16 cellular contexts compared by ENCODE assay signal in the genomic region with DNA sequence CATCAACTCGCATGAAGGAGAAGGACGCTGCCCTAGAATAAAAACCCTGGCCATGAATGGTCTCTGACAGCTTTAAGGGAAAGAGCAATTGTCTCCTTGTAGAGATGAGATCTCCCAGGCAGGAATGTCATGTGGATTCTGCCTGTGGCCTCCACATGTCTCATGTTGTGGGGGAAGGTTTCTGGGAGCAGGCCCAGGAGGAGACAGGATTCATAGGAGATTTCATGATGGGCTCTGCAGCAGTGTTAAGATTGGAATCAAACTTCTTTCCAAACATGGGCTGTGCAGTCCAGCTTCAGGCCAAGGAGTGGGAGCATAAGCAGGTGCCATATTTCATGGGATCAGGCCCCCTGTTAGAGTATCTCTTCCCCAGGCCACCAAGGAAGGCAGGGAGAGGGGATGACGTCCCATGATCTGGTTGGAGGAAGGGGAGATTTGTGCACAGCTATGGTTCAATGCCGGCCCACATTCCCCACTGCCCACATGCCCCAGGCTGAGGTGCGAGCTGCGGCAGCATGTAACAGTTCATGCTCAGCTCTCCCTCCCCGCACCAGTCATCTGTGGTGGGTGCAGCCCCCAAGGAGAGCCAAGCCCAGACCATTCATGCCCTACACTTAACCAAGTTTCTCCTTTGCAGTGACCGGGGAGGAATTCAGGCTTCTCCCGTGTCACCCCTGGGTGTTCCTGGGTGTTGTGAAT. TPM values are rescaled to one million over a fixed set of nuclear protein-coding genes. Genes with fewer than 3 reads are reported as not detected.
A peak's percentile ranks its signal among the peaks of the same experiment; 100 is the strongest.
DNase-seq lines count a peak whose midpoint lies in the region; ATAC-seq and TF ChIP-seq lines count a peak whose summit lies in the region.
"Had no signal": no experiment of that assay in that cellular context is flagged by ENCODE, and none has a peak within 500 bp of the region (broad histone marks: within the 10 kb centered on the region; RNA-seq: fewer than 3 reads in every experiment).

No MANE protein-coding gene starts in this region.

- no peaks in the 10 kb centered on the region for H3K36me3 Mint-ChIP-seq in neural progenitor cell
- H3K36me3 Mint-ChIP-seq in stimulated activated memory B cell treated with anti-CD40 and anti-IgM and Interleukin-4, amounts not matched to agents 10 μg/mL and 1 μg/mL and 100 μg/mL, for 72 hours, result no peaks in the 10 kb centered on the region
- H3K36me3 Mint-ChIP-seq: CD4-positive, CD25-positive, alpha-beta regulatory T cell had no signal

- peak overlapping the region; percentile 88 for H3K27ac Mint-ChIP-seq in neural progenitor cell
- no peak overlapping the region for H3K27ac Mint-ChIP-seq in stimulated activated memory B cell treated with anti-CD40 and anti-IgM and Interleukin-4, amounts not matched to agents 10 μg/mL and 1 μg/mL and 100 μg/mL, for 72 hours
- H3K27ac Mint-ChIP-seq: HFFc6 had no signal

- TF ChIP-seq POLR2A in sigmoid colon (IDR thresholded peaks at IDR 0.05), result no peak

- H3K27me3 ChIP-seq in neural progenitor cell (no peaks in the 10 kb centered on the region), sigmoid colon (no peaks in the 10 kb centered on the region)

- H2AFZ ChIP-seq in neural progenitor cell (replicated peaks), result no peak overlapping the region

- no peaks in the 10 kb centered on the region for H3F3A ChIP-seq in neural progenitor cell (ENCODE audit: low read depth)

- no peak for ATAC-seq in stimulated activated memory B cell treated with anti-CD40 and anti-IgM and Interleukin-4, amounts not matched to agents 10 μg/mL and 1 μg/mL and 100 μg/mL, for 72 hours
- no peak for ATAC-seq in GM21381 (IDR thresholded peaks at IDR 0.05; ENCODE audit: unreplicated experiment)

- no peaks in the 10 kb centered on the region for H3K79me2 ChIP-seq in neural progenitor cell (ENCODE audit: low read depth)

- peak; percentile 10 for DNase-seq in EH (ENCODE audit: low read depth)
- peak; percentile 2 for DNase-seq in fibroblast of mammary gland (ENCODE audit: low read depth)
- DNase-seq in neural progenitor cell (ENCODE audit: low spot score), result no peak
- DNase-seq in sigmoid colon, result peak; percentile 34
- DNase-seq in inferior parietal cortex (ENCODE audit: extremely low spot score), result no peak
- DNase-seq: 8988T; Calu3; CD4-positive, CD25-positive, alpha-beta regulatory T cell; DMS 273 treated with DMSO at 0.1 percent for 48 hours; GOT3; HCEC 1CT; HFFc6 had no signal

- TF ChIP-seq EP300 in sigmoid colon (IDR thresholded peaks at IDR 0.05), result no peak

- H4K20me1 ChIP-seq in neural progenitor cell (ENCODE audit: low read depth), result no peaks in the 10 kb centered on the region

- no peaks in the 10 kb centered on the region for H3K9me3 Mint-ChIP-seq in neural progenitor cell
- H3K9me3 Mint-ChIP-seq in stimulated activated memory B cell treated with anti-CD40 and anti-IgM and Interleukin-4, amounts not matched to agents 10 μg/mL and 1 μg/mL and 100 μg/mL, for 72 hours, result no peaks in the 10 kb centered on the region
- H3K9me3 Mint-ChIP-seq: HFFc6 had no signal

- peaks cover 10% of the 10 kb centered on the region for H3K27me3 Mint-ChIP-seq in neural progenitor cell (ENCODE audit: insufficient read depth, low read depth)
- H3K27me3 Mint-ChIP-seq in stimulated activated memory B cell treated with anti-CD40 and anti-IgM and Interleukin-4, amounts not matched to agents 10 μg/mL and 1 μg/mL and 100 μg/mL, for 72 hours, result no peaks in the 10 kb centered on the region

- H3K4me2 ChIP-seq in neural progenitor cell, result no peak overlapping the region

- 79 to 83% methylated on average over 9 of the region's 9 CpGs for WGBS in sigmoid colon, 2 donors

- no peak overlapping the region for H3K9ac ChIP-seq in neural progenitor cell
- H3K9ac ChIP-seq: BLaER1 treated with 17β-estradiol and CSF1 and Interleukin-3, amounts not matched to agents 10 nM and 100 nM had no signal

- TF ChIP-seq CTCF in fibroblast of mammary gland (conservative IDR thresholded peaks at IDR 0.05; ENCODE audit: control insufficient read depth, insufficient read depth, low read depth, low read length) (no peak), neural progenitor cell (IDR thresholded peaks at IDR 0.05) (no peak), sigmoid colon (IDR thresholded peaks at IDR 0.05) (no peak)

- H3K4me1 ChIP-seq in neural progenitor cell, result peaks cover 18% of the 10 kb centered on the region
- peaks cover 0 to 5% (median 0%) of the 10 kb centered on the region in 4 donors for H3K4me1 ChIP-seq in sigmoid colon

- H3K36me3 ChIP-seq in neural progenitor cell (no peaks in the 10 kb centered on the region), sigmoid colon (no peaks in the 10 kb centered on the region)
- H3K36me3 ChIP-seq: BLaER1 treated with 17β-estradiol and CSF1 and Interleukin-3, amounts not matched to agents 10 nM and 100 nM had no signal

- H3K27ac ChIP-seq in neural progenitor cell (no peak overlapping the region), sigmoid colon (no peak overlapping the region)
- H3K27ac ChIP-seq: BLaER1 treated with 17β-estradiol and CSF1 and Interleukin-3, amounts not matched to agents 10 nM and 100 nM had no signal

- peaks cover 23% of the 10 kb centered on the region for H3K4me1 Mint-ChIP-seq in neural progenitor cell
- peaks cover 6% of the 10 kb centered on the region for H3K4me1 Mint-ChIP-seq in stimulated activated memory B cell treated with anti-CD40 and anti-IgM and Interleukin-4, amounts not matched to agents 10 μg/mL and 1 μg/mL and 100 μg/mL, for 72 hours

- intact Hi-C loops in sigmoid colon (cut with DNase I), result no loop called here

- no peaks in the 10 kb centered on the region for H3K9me3 ChIP-seq in neural progenitor cell (ENCODE audit: low read depth)
- no peaks in the 10 kb centered on the region for H3K9me3 ChIP-seq in sigmoid colon
- H3K9me3 ChIP-seq: BLaER1 treated with 17β-estradiol and CSF1 and Interleukin-3, amounts not matched to agents 10 nM and 100 nM had no signal

- H3K4me3 Mint-ChIP-seq in neural progenitor cell, result no peak overlapping the region
- H3K4me3 Mint-ChIP-seq in stimulated activated memory B cell treated with anti-CD40 and anti-IgM and Interleukin-4, amounts not matched to agents 10 μg/mL and 1 μg/mL and 100 μg/mL, for 72 hours, result no peak overlapping the region
- H3K4me3 Mint-ChIP-seq: CD4-positive, CD25-positive, alpha-beta regulatory T cell; HFFc6 had no signal

- no peak overlapping the region for H3K4me3 ChIP-seq in fibroblast of mammary gland (ENCODE audit: control insufficient read depth, low read depth, low read length)
- no peak overlapping the region for H3K4me3 ChIP-seq in neural progenitor cell
- H3K4me3 ChIP-seq in sigmoid colon, result no peak overlapping the region
- H3K4me3 ChIP-seq: BLaER1 treated with 17β-estradiol and CSF1 and Interleukin-3, amounts not matched to agents 10 nM and 100 nM had no signal

RNA-seq across cellular contexts. Expression of gene LMO1, which starts 42.5 kb away (rescaled TPM):
- 2.9 and 6.2 TPM in 2 replicates for total RNA-seq in neural progenitor cell (ENCODE audit: low replicate concordance)
- total RNA-seq in sigmoid colon, result 1 to 10 TPM in 1 of 4 donors, under 1 TPM in 1, not detected in 2; 0.66 to 1.8 TPM
- polyA plus RNA-seq in sigmoid colon, result under 1 TPM in 1 of 3 donors, not detected in 2; 0.04 TPM
- total RNA-seq: Calu3; CD4-positive, CD25-positive, alpha-beta regulatory T cell; Daoy; HFFc6 had no signal

RNA-seq across cellular contexts. Expression of gene RIC3, which starts 52.3 kb away (rescaled TPM):
- total RNA-seq in neural progenitor cell (ENCODE audit: low replicate concordance) (29.5 and 33.7 TPM in 2 replicates), sigmoid colon (10 to 100 TPM; 13.7 to 34.9 (median 19.5) TPM)
- polyA plus RNA-seq in sigmoid colon, result 1 to 10 TPM in 1 of 3 donors, under 1 TPM in 1, not detected in 1; 0.23 to 4.7 TPM
- total RNA-seq: HFFc6 had no signal

Comparison
In these comparisons a context has a peak if more than half of its experiments do, and no peak if none do; other contexts are left out.
1. DNase-seq: peak in EH (single experiment), fibroblast of mammary gland (single experiment) and sigmoid colon (single experiment); none in neural progenitor cell (single experiment) and inferior parietal cortex (single experiment).